ENCODE assay signal across 39 cellular contexts in genomic region chr5:63375851-63376250, GRCh38.
"Had no signal": no experiment of that assay in that cellular context is flagged by ENCODE, and none has a peak within 500 bp of the region (broad histone marks: within the 10 kb centered on the region; RNA-seq: fewer than 3 reads in every experiment).

No MANE protein-coding gene starts in this region.

- H3K36me3 ChIP-seq: adrenal gland, brain microvascular endothelial cell, breast epithelium, WERI-Rb-1 had no signal

- H3K4me3 ChIP-seq: adrenal gland, body of pancreas, breast epithelium had no signal

- H3K9me3 ChIP-seq: adrenal gland, body of pancreas had no signal

- H3K27ac Mint-ChIP-seq: activated CD4-positive, alpha-beta memory T cell treated with anti-CD3 and anti-CD28 coated beads, Interleukin-2, amount 10 ng/mL, durations not matched to agents 7 days and 5 days; activated CD4-positive, alpha-beta T cell treated with anti-CD3 and anti-CD28 coated beads for 36 hours; activated CD4-positive, alpha-beta T cell treated with anti-CD3 and anti-CD28 coated beads, Interleukin-2, amount 10 ng/mL, durations not matched to agents 7 days and 5 days; activated CD8-positive, alpha-beta memory T cell treated with anti-CD3 and anti-CD28 coated beads, Interleukin-2, amount 10 ng/mL, durations not matched to agents 7 days and 5 days; activated CD8-positive, alpha-beta T cell treated with anti-CD3 and anti-CD28 coated beads, Interleukin-2, amount 10 ng/mL, durations not matched to agents 7 days and 5 days; activated naive CD4-positive, alpha-beta T cell treated with anti-CD3 and anti-CD28 coated beads for 36 hours; activated naive CD4-positive, alpha-beta T cell treated with anti-CD3 and anti-CD28 coated beads, Interleukin-2, amount 50 U/mL, for 72 hours; activated naive CD8-positive, alpha-beta T cell treated with anti-CD3 and anti-CD28 coated beads for 36 hours; activated T-cell treated with anti-CD3 and anti-CD28 coated beads, Interleukin-2, amount 50 U/mL, for 72 hours; activated T-helper 1 cell treated with anti-CD3 and anti-CD28 coated beads, Interleukin-12 subunit alpha, Interleukin-12 subunit beta, Interleukin-2, Interleukin-4 antibody, amounts not matched to agents 30 ng/mL and 10 ng/mL and 1 ng/mL, durations not matched to agents 14 hours and 24 hours and 36 hours; activated T-helper 17 cell treated with anti-CD3 and anti-CD28 coated beads, Interleukin-2, amount 50 U/mL, for 72 hours; T-helper 1 cell treated with Interleukin-12 subunit alpha and Interleukin-12 subunit beta and Interleukin-4 antibody, amounts not matched to agents 30 μg/mL and 1 μg/mL, for 36 hours; T-helper 2 cell treated with Interferon-gamma antibody and Interleukin-4, amounts not matched to agents 5 μg/mL and 100 μg/mL, for 36 hours; WTC11 had no signal

- H3K27ac ChIP-seq: adrenal gland, body of pancreas, brain microvascular endothelial cell, breast epithelium, WERI-Rb-1 had no signal

- H3K4me1 ChIP-seq: adrenal gland, body of pancreas, breast epithelium had no signal

- H3K27me3 Mint-ChIP-seq: activated CD4-positive, alpha-beta memory T cell treated with anti-CD3 and anti-CD28 coated beads, Interleukin-2, amount 10 ng/mL, durations not matched to agents 7 days and 5 days; activated CD4-positive, alpha-beta T cell treated with anti-CD3 and anti-CD28 coated beads for 36 hours; activated CD4-positive, alpha-beta T cell treated with anti-CD3 and anti-CD28 coated beads, Interleukin-2, amount 10 ng/mL, durations not matched to agents 7 days and 5 days; activated CD8-positive, alpha-beta memory T cell treated with anti-CD3 and anti-CD28 coated beads, Interleukin-2, amount 10 ng/mL, durations not matched to agents 7 days and 5 days; activated naive CD8-positive, alpha-beta T cell treated with anti-CD3 and anti-CD28 coated beads for 36 hours; activated T-helper 17 cell treated with anti-CD3 and anti-CD28 coated beads, Interleukin-2, amount 50 U/mL, for 72 hours had no signal

- H3K4me3 Mint-ChIP-seq: activated CD4-positive, alpha-beta memory T cell treated with anti-CD3 and anti-CD28 coated beads, Interleukin-2, amount 10 ng/mL, durations not matched to agents 7 days and 5 days; activated CD4-positive, alpha-beta T cell treated with anti-CD3 and anti-CD28 coated beads for 36 hours; activated CD4-positive, alpha-beta T cell treated with anti-CD3 and anti-CD28 coated beads, Interleukin-2, amount 10 ng/mL, durations not matched to agents 7 days and 5 days; activated CD8-positive, alpha-beta memory T cell treated with anti-CD3 and anti-CD28 coated beads, Interleukin-2, amount 10 ng/mL, durations not matched to agents 7 days and 5 days; activated CD8-positive, alpha-beta T cell treated with anti-CD3 and anti-CD28 coated beads, Interleukin-2, amount 10 ng/mL, durations not matched to agents 7 days and 5 days; activated naive CD4-positive, alpha-beta T cell treated with anti-CD3 and anti-CD28 coated beads for 36 hours; activated naive CD8-positive, alpha-beta T cell treated with anti-CD3 and anti-CD28 coated beads for 36 hours; activated T-cell treated with anti-CD3 and anti-CD28 coated beads, Interleukin-2, amount 50 U/mL, for 4 hours; activated T-cell treated with anti-CD3 and anti-CD28 coated beads, Interleukin-2, amount 50 U/mL, for 72 hours; activated T-helper 1 cell treated with anti-CD3 and anti-CD28 coated beads, Interleukin-12 subunit alpha, Interleukin-12 subunit beta, Interleukin-2, Interleukin-4 antibody, amounts not matched to agents 30 ng/mL and 10 ng/mL and 1 ng/mL, durations not matched to agents 14 hours and 24 hours and 36 hours; activated T-helper 17 cell treated with anti-CD3 and anti-CD28 coated beads, Interleukin-2, amount 50 U/mL, for 72 hours; T-helper 1 cell treated with Interleukin-12 subunit alpha and Interleukin-12 subunit beta and Interleukin-4 antibody, amounts not matched to agents 30 μg/mL and 1 μg/mL, for 36 hours; T-helper 2 cell treated with Interferon-gamma antibody and Interleukin-4, amounts not matched to agents 5 μg/mL and 100 μg/mL, for 36 hours; WTC11 had no signal

- ATAC-seq: activated CD4-positive, alpha-beta T cell treated with anti-CD3 and anti-CD28 coated beads for 36 hours; activated CD4-positive, CD25-positive, alpha-beta regulatory T cell treated with anti-CD3 and anti-CD28 coated beads, Interleukin-2, amount 50 U/mL, for 24 hours; activated CD8-positive, alpha-beta memory T cell treated with anti-CD3 and anti-CD28 coated beads, Interleukin-2, amount 10 ng/mL, durations not matched to agents 7 days and 5 days; activated CD8-positive, alpha-beta T cell treated with anti-CD3 and anti-CD28 coated beads, Interleukin-2, amount 10 ng/mL, durations not matched to agents 7 days and 5 days; activated naive CD4-positive, alpha-beta T cell treated with anti-CD3 and anti-CD28 coated beads, Interleukin-2, amount 50 U/mL, for 72 hours; activated T-cell treated with anti-CD3 and anti-CD28 coated beads, Interleukin-2, amount 50 U/mL, for 4 hours; activated T-cell treated with anti-CD3 and anti-CD28 coated beads, Interleukin-2, amount 50 U/mL, for 72 hours; activated T-helper 17 cell treated with anti-CD3 and anti-CD28 coated beads, Interleukin-2, amount 50 U/mL, for 72 hours; body of pancreas; WTC11 had no signal

- FAIRE-seq: astrocyte had no signal

- H3K27me3 ChIP-seq: adrenal gland, body of pancreas, brain microvascular endothelial cell, breast epithelium had no signal

- H3K36me3 Mint-ChIP-seq: activated CD8-positive, alpha-beta memory T cell treated with anti-CD3 and anti-CD28 coated beads, Interleukin-2, amount 10 ng/mL, durations not matched to agents 7 days and 5 days; activated naive CD8-positive, alpha-beta T cell treated with anti-CD3 and anti-CD28 coated beads for 36 hours; WTC11 had no signal

- H3K4me1 Mint-ChIP-seq: activated CD4-positive, alpha-beta memory T cell treated with anti-CD3 and anti-CD28 coated beads, Interleukin-2, amount 10 ng/mL, durations not matched to agents 7 days and 5 days; activated CD4-positive, alpha-beta T cell treated with anti-CD3 and anti-CD28 coated beads for 36 hours; activated CD4-positive, alpha-beta T cell treated with anti-CD3 and anti-CD28 coated beads, Interleukin-2, amount 10 ng/mL, durations not matched to agents 7 days and 5 days; activated CD8-positive, alpha-beta memory T cell treated with anti-CD3 and anti-CD28 coated beads, Interleukin-2, amount 10 ng/mL, durations not matched to agents 7 days and 5 days; activated naive CD8-positive, alpha-beta T cell treated with anti-CD3 and anti-CD28 coated beads for 36 hours; activated T-helper 17 cell treated with anti-CD3 and anti-CD28 coated beads, Interleukin-2, amount 50 U/mL, for 72 hours; WTC11 had no signal

- DNase-seq: activated CD4-positive, alpha-beta memory T cell treated with anti-CD3 and anti-CD28 coated beads, Interleukin-2, amount 10 ng/mL, durations not matched to agents 7 days and 5 days; activated CD4-positive, alpha-beta T cell treated with anti-CD3 and anti-CD28 coated beads for 1 hour; activated CD4-positive, alpha-beta T cell treated with anti-CD3 and anti-CD28 coated beads for 36 hours; activated CD4-positive, alpha-beta T cell treated with anti-CD3 and anti-CD28 coated beads for 48 hours; activated CD4-positive, alpha-beta T cell treated with anti-CD3 and anti-CD28 coated beads, Interleukin-2, amount 10 ng/mL, durations not matched to agents 7 days and 5 days; activated CD4-positive, alpha-beta T cell treated with anti-CD3 and anti-CD28 coated beads, Interleukin-2, amount 50 U/mL, for 48 hours; activated CD4-positive, CD25-positive, alpha-beta regulatory T cell; activated CD8-positive, alpha-beta memory T cell treated with anti-CD3 and anti-CD28 coated beads for 24 hours; activated CD8-positive, alpha-beta memory T cell treated with anti-CD3 and anti-CD28 coated beads, Interleukin-2, amount 10 ng/mL, durations not matched to agents 7 days and 5 days; activated CD8-positive, alpha-beta memory T cell treated with anti-CD3 and anti-CD28 coated beads, Interleukin-2, amount 50 U/mL, for 48 hours; activated CD8-positive, alpha-beta T cell treated with anti-CD3 and anti-CD28 coated beads, Interleukin-2, amount 10 ng/mL, durations not matched to agents 7 days and 5 days; activated effector memory CD4-positive, alpha-beta T cell treated with anti-CD3 and anti-CD28 coated beads, Interleukin-2, amount 50 U/mL, for 16 hours; activated gamma-delta T cell treated with Interleukin-2 at 50 U/mL for 16 hours; activated naive CD4-positive, alpha-beta T cell; activated naive CD4-positive, alpha-beta T cell treated with anti-CD3 and anti-CD28 coated beads for 36 hours; activated naive CD4-positive, alpha-beta T cell treated with anti-CD3 and anti-CD28 coated beads, Interleukin-2, amount 50 U/mL, for 16 hours; activated naive CD8-positive, alpha-beta T cell treated with anti-CD3 and anti-CD28 coated beads for 36 hours; activated T-cell treated with anti-CD3 and anti-CD28 coated beads, Interleukin-2, amount 50 U/mL, for 1 hour; activated T-cell treated with anti-CD3 and anti-CD28 coated beads, Interleukin-2, amount 50 U/mL, for 4 hours; activated T-cell treated with anti-CD3 and anti-CD28 coated beads, Interleukin-2, amount 50 U/mL, for 72 hours; adrenal gland; amniotic stem cell; aorta; body of pancreas; brain microvascular endothelial cell; central memory CD4-positive, alpha-beta T cell; T-helper 1 cell; T-helper 2 cell; T-helper 9 cell; WERI-Rb-1 had no signal
